Comparison of ENCODE assay signal across 9 cellular contexts in the genomic region with DNA sequence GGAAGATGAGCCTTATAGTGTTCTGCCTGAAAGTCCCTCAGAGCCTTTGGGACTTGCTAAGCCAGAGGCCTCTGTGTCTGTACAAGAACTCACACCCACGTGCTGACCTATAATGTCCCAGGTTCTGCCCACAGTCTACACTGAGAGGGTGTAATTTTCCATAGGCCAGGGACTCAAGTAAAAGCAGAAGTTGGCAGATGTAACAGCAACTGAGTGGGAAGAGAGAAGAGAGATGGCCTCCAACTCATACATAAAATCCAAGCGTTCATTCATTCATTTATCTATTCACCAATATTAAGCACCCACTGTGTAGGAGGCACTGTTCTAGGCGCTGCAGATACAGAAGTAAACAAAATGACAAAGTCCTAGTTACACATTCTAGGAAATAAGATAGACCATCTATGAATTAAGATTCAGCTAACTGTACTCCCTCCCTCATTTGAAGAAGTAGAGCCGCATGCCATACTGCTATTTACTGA. TPM values are rescaled to one million over a fixed set of nuclear protein-coding genes. Genes with fewer than 3 reads are reported as not detected.
A peak's percentile ranks its signal among the peaks of the same experiment; 100 is the strongest.
DNase-seq lines count a peak whose midpoint lies in the region; ATAC-seq and TF ChIP-seq lines count a peak whose summit lies in the region.
"Had no signal": no experiment of that assay in that cellular context is flagged by ENCODE, and none has a peak within 500 bp of the region (broad histone marks: within the 10 kb centered on the region; RNA-seq: fewer than 3 reads in every experiment).

No MANE protein-coding gene starts in this region.

- intact Hi-C loops in CD4-positive, alpha-beta T cell (cut with DNase I, micrococcal nuclease) = no loop called here

- H3K27me3 Mint-ChIP-seq in CD4-positive, alpha-beta T cell = no peaks in the 10 kb centered on the region
- H3K27me3 Mint-ChIP-seq in activated naive CD4-positive, alpha-beta T cell treated with anti-CD3 and anti-CD28 coated beads, Interleukin-2, amount 50 U/mL, for 24 hours = no peaks in the 10 kb centered on the region

- H3K36me3 Mint-ChIP-seq in CD4-positive, alpha-beta T cell (ENCODE audit: low read depth) = no peaks in the 10 kb centered on the region
- peaks cover 1% of the 10 kb centered on the region for H3K36me3 Mint-ChIP-seq in activated naive CD4-positive, alpha-beta T cell treated with anti-CD3 and anti-CD28 coated beads, Interleukin-2, amount 50 U/mL, for 24 hours

- no peaks in the 10 kb centered on the region for H3K9me3 ChIP-seq in CD4-positive, alpha-beta T cell (ENCODE audit: control insufficient read depth, low read length)

- peak overlapping the region; percentile 84 for H3K27ac Mint-ChIP-seq in CD4-positive, alpha-beta T cell
- H3K27ac Mint-ChIP-seq in activated naive CD4-positive, alpha-beta T cell treated with anti-CD3 and anti-CD28 coated beads, Interleukin-2, amount 50 U/mL, for 24 hours = peak overlapping the region; percentile 85

- no peak for DNase-seq in CD4-positive, alpha-beta T cell
- DNase-seq in nucleus accumbens (lab: John Stamatoyannopoulos, UW) = no peak
- no peak for DNase-seq in DMS79 treated with DMSO at 0.1 percent for 48 hours (lab: John Stamatoyannopoulos, UW)
- no peak for DNase-seq in medulla oblongata (ENCODE audit: extremely low spot score)
- DNase-seq: right cardiac atrium had no signal

- peaks cover 57% of the 10 kb centered on the region for H3K4me1 Mint-ChIP-seq in CD4-positive, alpha-beta T cell (ENCODE audit: low read depth)
- H3K4me1 Mint-ChIP-seq in activated naive CD4-positive, alpha-beta T cell treated with anti-CD3 and anti-CD28 coated beads, Interleukin-2, amount 50 U/mL, for 24 hours = peaks cover 63% of the 10 kb centered on the region

- no peak for ATAC-seq in CD4-positive, alpha-beta T cell (ENCODE audit: poor library complexity)
- peak; percentile 15 for ATAC-seq in GM21381 (IDR thresholded peaks at IDR 0.05; ENCODE audit: unreplicated experiment)
- ATAC-seq in HG03565 (IDR thresholded peaks at IDR 0.05; ENCODE audit: unreplicated experiment) = peak; percentile 24
- ATAC-seq in HG03097 (IDR thresholded peaks at IDR 0.05; ENCODE audit: low FRiP score, unreplicated experiment) = no peak

- H3K27ac ChIP-seq in CD4-positive, alpha-beta T cell (ENCODE audit: low read depth, low read length) = no peak overlapping the region

- no peaks in the 10 kb centered on the region for H3K27me3 ChIP-seq in CD4-positive, alpha-beta T cell (ENCODE audit: control insufficient read depth, insufficient read depth, low read length)

- no peaks in the 10 kb centered on the region for H3K9me3 Mint-ChIP-seq in CD4-positive, alpha-beta T cell
- no peaks in the 10 kb centered on the region for H3K9me3 Mint-ChIP-seq in activated naive CD4-positive, alpha-beta T cell treated with anti-CD3 and anti-CD28 coated beads, Interleukin-2, amount 50 U/mL, for 24 hours

- POLR2A ChIA-PET in CD4-positive, alpha-beta T cell (lab: Charles Lee) = interaction anchor here (0.8 to 2.5 kb wide), 6 partner anchors 9 to 434 kb away, joined by 3 to 30 read pairs (median 7); partner anchors contain the start of genes MDM2 and RAP1B

- TF ChIP-seq CTCF in CD4-positive, alpha-beta T cell (IDR thresholded peaks at IDR 0.05) = no peak

- CTCF ChIA-PET in CD4-positive, alpha-beta T cell (lab: Charles Lee) = interaction anchor here (1.4 kb wide), 1 partner anchor 236 kb away, joined by 3 read pairs; no protein-coding TSS in a partner anchor

- H3K4me3 Mint-ChIP-seq in CD4-positive, alpha-beta T cell = peak overlapping the region; percentile 60
- peak overlapping the region; percentile 51 for H3K4me3 Mint-ChIP-seq in activated naive CD4-positive, alpha-beta T cell treated with anti-CD3 and anti-CD28 coated beads, Interleukin-2, amount 50 U/mL, for 24 hours

RNA-seq across cellular contexts. Expression of gene MDM1, which starts 41.7 kb away (rescaled TPM):
- total RNA-seq in CD4-positive, alpha-beta T cell = 10 to 100 TPM; 11.0 to 11.6 TPM

Comparison
In these comparisons a context has a peak if more than half of its experiments do, and no peak if none do; other contexts are left out.
1. ATAC-seq: peak in GM21381 (single experiment) and HG03565 (single experiment); none in CD4-positive, alpha-beta T cell (single experiment) and HG03097 (single experiment).